2 cellular contexts compared by ENCODE assay signal in genomic region chr17:855594-855993, GRCh38.
TF ChIP-seq lines count a peak whose summit lies in the region.

No MANE protein-coding gene starts in this region.

TF ChIP-seq in liver, 16 proteins besides CTCF, POLR2A, EP300 and RAD21 (continued from another document):
- TF ChIP-seq GABPA (IDR thresholded peaks at IDR 0.05 in 1 of 2, conservative IDR thresholded peaks at IDR 0.05 in 1 of 2) = no peak
- TF ChIP-seq FOXA2 (IDR thresholded peaks at IDR 0.05) = peak; percentile 62
- TF ChIP-seq, protein P1, sequence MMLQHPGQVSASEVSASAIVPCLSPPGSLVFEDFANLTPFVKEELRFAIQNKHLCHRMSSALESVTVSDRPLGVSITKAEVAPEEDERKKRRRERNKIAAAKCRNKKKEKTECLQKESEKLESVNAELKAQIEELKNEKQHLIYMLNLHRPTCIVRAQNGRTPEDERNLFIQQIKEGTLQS (IDR thresholded peaks at IDR 0.05) = no peak
- peak; percentile 17 for TF ChIP-seq SP1 (IDR thresholded peaks at IDR 0.05)
- peak in 1 of 2 donors; percentile 37 for TF ChIP-seq RXRA (IDR thresholded peaks at IDR 0.05)
- no peak for TF ChIP-seq EGR1 (IDR thresholded peaks at IDR 0.05; ENCODE audit: low read depth in 2 of 2)
- TF ChIP-seq, protein P2, sequence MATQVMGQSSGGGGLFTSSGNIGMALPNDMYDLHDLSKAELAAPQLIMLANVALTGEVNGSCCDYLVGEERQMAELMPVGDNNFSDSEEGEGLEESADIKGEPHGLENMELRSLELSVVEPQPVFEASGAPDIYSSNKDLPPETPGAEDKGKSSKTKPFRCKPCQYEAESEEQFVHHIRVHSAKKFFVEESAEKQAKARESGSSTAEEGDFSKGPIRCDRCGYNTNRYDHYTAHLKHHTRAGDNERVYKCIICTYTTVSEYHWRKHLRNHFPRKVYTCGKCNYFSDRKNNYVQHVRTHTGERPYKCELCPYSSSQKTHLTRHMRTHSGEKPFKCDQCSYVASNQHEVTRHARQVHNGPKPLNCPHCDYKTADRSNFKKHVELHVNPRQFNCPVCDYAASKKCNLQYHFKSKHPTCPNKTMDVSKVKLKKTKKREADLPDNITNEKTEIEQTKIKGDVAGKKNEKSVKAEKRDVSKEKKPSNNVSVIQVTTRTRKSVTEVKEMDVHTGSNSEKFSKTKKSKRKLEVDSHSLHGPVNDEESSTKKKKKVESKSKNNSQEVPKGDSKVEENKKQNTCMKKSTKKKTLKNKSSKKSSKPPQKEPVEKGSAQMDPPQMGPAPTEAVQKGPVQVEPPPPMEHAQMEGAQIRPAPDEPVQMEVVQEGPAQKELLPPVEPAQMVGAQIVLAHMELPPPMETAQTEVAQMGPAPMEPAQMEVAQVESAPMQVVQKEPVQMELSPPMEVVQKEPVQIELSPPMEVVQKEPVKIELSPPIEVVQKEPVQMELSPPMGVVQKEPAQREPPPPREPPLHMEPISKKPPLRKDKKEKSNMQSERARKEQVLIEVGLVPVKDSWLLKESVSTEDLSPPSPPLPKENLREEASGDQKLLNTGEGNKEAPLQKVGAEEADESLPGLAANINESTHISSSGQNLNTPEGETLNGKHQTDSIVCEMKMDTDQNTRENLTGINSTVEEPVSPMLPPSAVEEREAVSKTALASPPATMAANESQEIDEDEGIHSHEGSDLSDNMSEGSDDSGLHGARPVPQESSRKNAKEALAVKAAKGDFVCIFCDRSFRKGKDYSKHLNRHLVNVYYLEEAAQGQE (IDR thresholded peaks at IDR 0.05) = no peak
- no peak for TF ChIP-seq FOXA1 (IDR thresholded peaks at IDR 0.05)
- TF ChIP-seq, protein P3, sequence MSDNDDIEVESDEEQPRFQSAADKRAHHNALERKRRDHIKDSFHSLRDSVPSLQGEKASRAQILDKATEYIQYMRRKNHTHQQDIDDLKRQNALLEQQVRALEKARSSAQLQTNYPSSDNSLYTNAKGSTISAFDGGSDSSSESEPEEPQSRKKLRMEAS (IDR thresholded peaks at IDR 0.05) = no peak
- TF ChIP-seq YY1 (IDR thresholded peaks at IDR 0.05) = no peak
- peak; percentile 53 to 68 for TF ChIP-seq HNF4A (conservative IDR thresholded peaks at IDR 0.05)
- TF ChIP-seq TAF1 (conservative IDR thresholded peaks at IDR 0.05) = no peak
- no peak for TF ChIP-seq JUND (IDR thresholded peaks at IDR 0.05)

TF ChIP-seq in HepG2, 621 proteins besides CTCF, POLR2A, EP300 and RAD21 (continued from another document):
- TF ChIP-seq EHMT2 (IDR thresholded peaks at IDR 0.05; ENCODE audit: borderline replicate concordance, low read depth, low read length) = no peak
- TF ChIP-seq ZSCAN30 (CRISPR knock-in tag; IDR thresholded peaks at IDR 0.05) = no peak
- TF ChIP-seq THYN1 (CRISPR knock-in tag; IDR thresholded peaks at IDR 0.05; ENCODE audit: borderline replicate concordance, low read depth) = no peak
- no peak for TF ChIP-seq E2F2 (CRISPR knock-in tag; IDR thresholded peaks at IDR 0.05; ENCODE audit: borderline replicate concordance)
- TF ChIP-seq, protein P4, sequence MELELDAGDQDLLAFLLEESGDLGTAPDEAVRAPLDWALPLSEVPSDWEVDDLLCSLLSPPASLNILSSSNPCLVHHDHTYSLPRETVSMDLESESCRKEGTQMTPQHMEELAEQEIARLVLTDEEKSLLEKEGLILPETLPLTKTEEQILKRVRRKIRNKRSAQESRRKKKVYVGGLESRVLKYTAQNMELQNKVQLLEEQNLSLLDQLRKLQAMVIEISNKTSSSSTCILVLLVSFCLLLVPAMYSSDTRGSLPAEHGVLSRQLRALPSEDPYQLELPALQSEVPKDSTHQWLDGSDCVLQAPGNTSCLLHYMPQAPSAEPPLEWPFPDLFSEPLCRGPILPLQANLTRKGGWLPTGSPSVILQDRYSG (CRISPR knock-in tag; IDR thresholded peaks at IDR 0.05) = no peak
